In genomic region chr3:117748131-117748530, GRCh38 we compare ENCODE assay signal across 19 cellular contexts.
DNase-seq lines count a peak whose midpoint lies in the region; ATAC-seq and TF ChIP-seq lines count a peak whose summit lies in the region.
"Had no signal": no experiment of that assay in that cellular context is flagged by ENCODE, and none has a peak within 500 bp of the region (broad histone marks: within the 10 kb centered on the region; RNA-seq: fewer than 3 reads in every experiment).

No MANE protein-coding gene starts in this region.

- no peak overlapping the region for H3K27ac ChIP-seq in GM23248
- no peak overlapping the region for H3K27ac ChIP-seq in left ventricle myocardium inferior (replicated peaks)
- no peak overlapping the region for H3K27ac ChIP-seq in right lobe of liver
- H3K27ac ChIP-seq: 22Rv1; BLaER1 treated with 17β-estradiol and CSF1 and Interleukin-3, amounts not matched to agents 10 nM and 100 nM had no signal

- H3K4me1 ChIP-seq in GM23248 (ENCODE audit: insufficient read depth) (peaks cover 15% of the 10 kb centered on the region), left ventricle myocardium inferior (no peaks in the 10 kb centered on the region), right lobe of liver (no peaks in the 10 kb centered on the region)
- H3K4me1 ChIP-seq: BLaER1 treated with 17β-estradiol and CSF1 and Interleukin-3, amounts not matched to agents 10 nM and 100 nM had no signal

- no peak for TF ChIP-seq POLR2A in right lobe of liver (IDR thresholded peaks at IDR 0.05)

- peak; percentile 37 for DNase-seq in AG04449 (ENCODE audit: low read depth, low spot score)
- peak; percentile 17 for DNase-seq in GM23248
- DNase-seq in choroid plexus epithelial cell (ENCODE audit: low read depth), result peak; percentile 50
- DNase-seq in kidney tubule cell (ENCODE audit: low spot score), result peak; percentile 8
- DNase-seq in left ventricle myocardium inferior, result no peak
- no peak for DNase-seq in left ventricle myocardium superior
- DNase-seq in right lobe of liver, result no peak
- DNase-seq: AML-193; BE2C; CD4-positive, alpha-beta T cell; CD8-positive, alpha-beta memory T cell; DMS 273 treated with DMSO at 0.1 percent for 48 hours; DMS79; H9 had no signal

- no peaks in the 10 kb centered on the region for H3K9me3 ChIP-seq in GM23248 (ENCODE audit: low read depth)
- no peaks in the 10 kb centered on the region for H3K9me3 ChIP-seq in left ventricle myocardium inferior (replicated peaks)
- H3K9me3 ChIP-seq in right lobe of liver, result no peaks in the 10 kb centered on the region
- H3K9me3 ChIP-seq: BE2C had no signal

- no peak for TF ChIP-seq CTCF in AG04449 (IDR thresholded peaks at IDR 0.05; ENCODE audit: insufficient read depth, low read length, missing control alignments)
- TF ChIP-seq CTCF in choroid plexus epithelial cell (conservative IDR thresholded peaks at IDR 0.05; ENCODE audit: low read depth, low read length), result no peak
- no peak for TF ChIP-seq CTCF in left ventricle myocardium inferior (IDR thresholded peaks at IDR 0.05; ENCODE audit: borderline replicate concordance)
- TF ChIP-seq CTCF in right lobe of liver (IDR thresholded peaks at IDR 0.05), result no peak

- H3K36me3 ChIP-seq in GM23248 (ENCODE audit: low read depth), result no peaks in the 10 kb centered on the region
- H3K36me3 ChIP-seq in left ventricle myocardium inferior, result no peaks in the 10 kb centered on the region
- H3K36me3 ChIP-seq in right lobe of liver, result no peaks in the 10 kb centered on the region
- H3K36me3 ChIP-seq: BE2C; BLaER1 treated with 17β-estradiol and CSF1 and Interleukin-3, amounts not matched to agents 10 nM and 100 nM had no signal

- CTCF ChIA-PET in AG04449 (lab: Yijun Ruan, JAX), result interaction anchor here (0.8 to 1.9 kb wide), 2 partner anchors 28 to 249 kb away, joined by 3 to 9 read pairs; no protein-coding TSS in a partner anchor

- H4K20me1 ChIP-seq in GM23248 (ENCODE audit: insufficient read depth), result no peaks in the 10 kb centered on the region
- H4K20me1 ChIP-seq: BLaER1 treated with 17β-estradiol and CSF1 and Interleukin-3, amounts not matched to agents 10 nM and 100 nM had no signal

- WGBS in GM23248 (ENCODE audit: low coverage in 1 of 2, low lambda C conversion rate in 2 of 2, missing lambda C conversion rate in 2 of 2), 2 experiments, result 48 to 54% methylated on average over 1 of the region's 1 CpG
- 33% methylated on average over 1 of the region's 1 CpG for WGBS in right lobe of liver (ENCODE audit: insufficient coverage, low coverage, low lambda C conversion rate, missing lambda C conversion rate)

- H3F3A ChIP-seq in GM23248 (ENCODE audit: insufficient read depth), result 0 out of 2 replicates have a peak, but pooled peaks cover 6% of the 10 kb centered on the region

- H2AFZ ChIP-seq in GM23248, result no peak overlapping the region
- H2AFZ ChIP-seq: GM23338 had no signal

- H3K27me3 ChIP-seq in GM23248 (replicated peaks; ENCODE audit: insufficient read depth), result no peaks in the 10 kb centered on the region
- H3K27me3 ChIP-seq in left ventricle myocardium inferior (ENCODE audit: low read depth), result no peaks in the 10 kb centered on the region
- no peaks in the 10 kb centered on the region for H3K27me3 ChIP-seq in right lobe of liver
- H3K27me3 ChIP-seq: BE2C; BLaER1 treated with 17β-estradiol and CSF1 and Interleukin-3, amounts not matched to agents 10 nM and 100 nM had no signal

- no peaks in the 10 kb centered on the region for H3K79me2 ChIP-seq in GM23248 (ENCODE audit: insufficient read depth)

- no peaks in the 10 kb centered on the region for H3K9me2 ChIP-seq in GM23248 (ENCODE audit: insufficient read depth)

- H3K4me2 ChIP-seq in GM23248 (ENCODE audit: unreplicated experiment), result no peak overlapping the region
- H3K4me2 ChIP-seq: BLaER1 treated with 17β-estradiol and CSF1 and Interleukin-3, amounts not matched to agents 10 nM and 100 nM; GM23338 had no signal

- POLR2A ChIA-PET in AG04449 (lab: Yijun Ruan, JAX), result no interaction called here

- ATAC-seq in left ventricle myocardium superior, result no peak
- no peak for ATAC-seq in right lobe of liver
- ATAC-seq: GM12878, GM23338, HCT116 had no signal

- H3K9ac ChIP-seq in GM23248, result no peak overlapping the region
- H3K9ac ChIP-seq: BLaER1 treated with 17β-estradiol and CSF1 and Interleukin-3, amounts not matched to agents 10 nM and 100 nM had no signal

- intact Hi-C loops in left ventricle myocardium inferior (cut with micrococcal nuclease), result no loop called here
- intact Hi-C loops in left ventricle myocardium superior (cut with micrococcal nuclease), result no loop called here
- intact Hi-C loops in right lobe of liver (cut with DNase I), result no loop called here

- in situ Hi-C loops in GM23248 (cut with MboI), result no loop called here

- H3K4me3 ChIP-seq in AG04449 (ENCODE audit: low read depth, low read length), result no peak overlapping the region
- no peak overlapping the region for H3K4me3 ChIP-seq in GM23248
- H3K4me3 ChIP-seq in choroid plexus epithelial cell (ENCODE audit: low read depth, low read length), result no peak overlapping the region
- no peak overlapping the region for H3K4me3 ChIP-seq in left ventricle myocardium inferior
- H3K4me3 ChIP-seq in right lobe of liver, result no peak overlapping the region
- H3K4me3 ChIP-seq: BLaER1 treated with 17β-estradiol and CSF1 and Interleukin-3, amounts not matched to agents 10 nM and 100 nM; GM12878; GM23338 had no signal

Comparison
In these comparisons a context has a peak if more than half of its experiments do, and no peak if none do; other contexts are left out.
1. DNase-seq: peak in AG04449 (single experiment), GM23248 (single experiment), choroid plexus epithelial cell (single experiment) and kidney tubule cell (single experiment); none in left ventricle myocardium inferior (single experiment), left ventricle myocardium superior (single experiment) and right lobe of liver (0 of 3).